Comparison of ENCODE assay signal across 27 cellular contexts in the genomic region with DNA sequence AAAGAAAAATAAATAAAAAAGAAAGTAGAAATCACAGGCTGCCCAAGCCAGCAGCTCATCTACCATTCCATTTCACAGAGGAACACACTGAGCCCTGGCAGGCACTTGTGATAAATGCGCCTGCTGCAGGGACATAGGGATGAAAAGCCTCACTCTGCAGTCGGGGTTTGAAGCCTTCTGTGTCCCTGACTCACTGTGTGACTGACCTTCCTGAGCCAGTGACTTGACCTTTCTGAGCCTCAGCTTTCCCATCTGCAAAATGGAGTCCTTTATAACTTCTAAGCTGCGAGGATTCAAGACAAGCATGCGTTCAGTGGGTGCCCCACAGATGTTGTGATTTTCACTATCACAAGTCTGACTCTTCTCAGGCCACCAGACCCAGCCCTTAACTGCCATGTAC. TPM values are rescaled to one million over a fixed set of nuclear protein-coding genes. Genes with fewer than 3 reads are reported as not detected.
DNase-seq lines count a peak whose midpoint lies in the region; ATAC-seq and TF ChIP-seq lines count a peak whose summit lies in the region.
"Had no signal": no experiment of that assay in that cellular context is flagged by ENCODE, and none has a peak within 500 bp of the region (broad histone marks: within the 10 kb centered on the region; RNA-seq: fewer than 3 reads in every experiment).

No MANE protein-coding gene starts in this region.

- H3K27me3 ChIP-seq in RWPE2 (ENCODE audit: insufficient read depth, poor library complexity, severe bottlenecking): no peaks in the 10 kb centered on the region
- H3K27me3 ChIP-seq in layer of hippocampus (ENCODE audit: control insufficient read depth, insufficient read depth, low read length): no peaks in the 10 kb centered on the region
- H3K27me3 ChIP-seq in thoracic aorta (replicated peaks; ENCODE audit: insufficient read depth): no peaks in the 10 kb centered on the region
- H3K27me3 ChIP-seq: SJSA1, thyroid gland had no signal

- H3K27ac ChIP-seq in RWPE2 (ENCODE audit: poor library complexity, severe bottlenecking): peak overlapping the region; percentile 87
- H3K27ac ChIP-seq in layer of hippocampus (ENCODE audit: low read depth, low read length): peak overlapping the region; percentile 38
- peak overlapping the region; percentile 77 to 86 for H3K27ac ChIP-seq in thoracic aorta
- H3K27ac ChIP-seq: SJSA1 had no signal

- no peak for ATAC-seq in RWPE2 (ENCODE audit: low read depth)
- ATAC-seq in thoracic aorta (ENCODE audit: insufficient number of reproducible peaks, low FRiP score, low read depth): no peak
- ATAC-seq in GM21528 (IDR thresholded peaks at IDR 0.05; ENCODE audit: low FRiP score, unreplicated experiment): no peak
- ATAC-seq in GM19328 (IDR thresholded peaks at IDR 0.05; ENCODE audit: unreplicated experiment): no peak
- ATAC-seq: activated CD4-positive, CD25-positive, alpha-beta regulatory T cell treated with anti-CD3 and anti-CD28 coated beads, Interleukin-2, amount 50 U/mL, for 24 hours; activated CD8-positive, alpha-beta T cell treated with anti-CD3 and anti-CD28 coated beads, Interleukin-2, amount 10 ng/mL, durations not matched to agents 7 days and 5 days; PC-3; stimulated activated effector memory CD8-positive, alpha-beta T cell treated with anti-CD3 and anti-CD28 coated beads, Interleukin-12 subunit alpha, Interleukin-12 subunit beta, amount 100 ng/mL, for 72 hours had no signal

- no peak overlapping the region for H3K4me3 Mint-ChIP-seq in dendritic cell treated with granulocyte-macrophage colony-stimulating factor and Interleukin-4, amounts not matched to agents 40 ng/mL and 50 ng/mL, for 4 days
- H3K4me3 Mint-ChIP-seq: activated CD8-positive, alpha-beta T cell treated with anti-CD3 and anti-CD28 coated beads, Interleukin-2, amount 10 ng/mL, durations not matched to agents 7 days and 5 days; CD8-positive, alpha-beta memory T cell; central memory CD8-positive, alpha-beta T cell; memory B cell; stimulated activated effector memory CD8-positive, alpha-beta T cell treated with anti-CD3 and anti-CD28 coated beads, Interleukin-12 subunit alpha, Interleukin-12 subunit beta, amount 100 ng/mL, for 72 hours; T-helper 2 cell treated with Interferon-gamma antibody and Interleukin-4, amounts not matched to agents 5 μg/mL and 100 μg/mL, for 36 hours had no signal

- H3K36me3 ChIP-seq in RWPE2 (ENCODE audit: low read depth) (peaks cover 22% of the 10 kb centered on the region), thoracic aorta (peaks cover 18% of the 10 kb centered on the region)
- H3K36me3 ChIP-seq: HAP-1, thyroid gland had no signal

- no peaks in the 10 kb centered on the region for H3K27me3 Mint-ChIP-seq in dendritic cell treated with granulocyte-macrophage colony-stimulating factor and Interleukin-4, amounts not matched to agents 40 ng/mL and 50 ng/mL, for 4 days
- H3K27me3 Mint-ChIP-seq: memory B cell had no signal

- peaks cover 20% of the 10 kb centered on the region for H3K4me1 Mint-ChIP-seq in dendritic cell treated with granulocyte-macrophage colony-stimulating factor and Interleukin-4, amounts not matched to agents 40 ng/mL and 50 ng/mL, for 4 days (ENCODE audit: low read depth)
- H3K4me1 Mint-ChIP-seq: CD8-positive, alpha-beta memory T cell; central memory CD8-positive, alpha-beta T cell; stimulated activated effector memory CD8-positive, alpha-beta T cell treated with anti-CD3 and anti-CD28 coated beads, Interleukin-12 subunit alpha, Interleukin-12 subunit beta, amount 100 ng/mL, for 72 hours had no signal

- H3K36me3 Mint-ChIP-seq in dendritic cell treated with granulocyte-macrophage colony-stimulating factor and Interleukin-4, amounts not matched to agents 40 ng/mL and 50 ng/mL, for 4 days (ENCODE audit: low read depth): peaks cover 6% of the 10 kb centered on the region
- H3K36me3 Mint-ChIP-seq: stimulated activated effector memory CD8-positive, alpha-beta T cell treated with anti-CD3 and anti-CD28 coated beads, Interleukin-12 subunit alpha, Interleukin-12 subunit beta, amount 100 ng/mL, for 72 hours had no signal

- H3K4me3 ChIP-seq in RWPE2 (ENCODE audit: severe bottlenecking) (no peak overlapping the region), thoracic aorta (no peak overlapping the region)
- H3K4me3 ChIP-seq: HAP-1, SJSA1, thyroid gland had no signal

- DNase-seq in RWPE2 (ENCODE audit: low spot score) (no peak), thoracic aorta (ENCODE audit: low spot score) (no peak), NCI-H1092 treated with DMSO at 0.1 percent for 48 hours (lab: John Stamatoyannopoulos, UW) (no peak)
- DNase-seq: activated CD8-positive, alpha-beta T cell treated with anti-CD3 and anti-CD28 coated beads, Interleukin-2, amount 10 ng/mL, durations not matched to agents 7 days and 5 days; activated naive CD4-positive, alpha-beta T cell; activated T-cell treated with anti-CD3 and anti-CD28 coated beads, Interleukin-2, amount 50 U/mL, for 1 hour; amniotic stem cell; CD8-positive, alpha-beta memory T cell; DMS79 treated with DMSO at 0.1 percent for 48 hours; effector CD8-positive, alpha-beta T cell; head of caudate nucleus; Kasumi-1; NCI-H1930; NCI-H2227 treated with DMSO at 0.1 percent for 48 hours; PC-3; thyroid gland had no signal

- H3K4me1 ChIP-seq in RWPE2 (ENCODE audit: insufficient read depth, poor library complexity, severe bottlenecking): peaks cover 13% of the 10 kb centered on the region
- peaks cover 42 to 86% of the 10 kb centered on the region in 2 donors for H3K4me1 ChIP-seq in thoracic aorta (ENCODE audit: control insufficient read depth in 1 of 2, low read depth in 2 of 2)
- H3K4me1 ChIP-seq: HAP-1 had no signal

- no peak for TF ChIP-seq CTCF in RWPE2 (IDR thresholded peaks at IDR 0.05; ENCODE audit: poor library complexity, severe bottlenecking)
- TF ChIP-seq CTCF in thoracic aorta (IDR thresholded peaks at IDR 0.05): no peak

- no peaks in the 10 kb centered on the region for H3K9me3 ChIP-seq in RWPE2 (ENCODE audit: severe bottlenecking)
- no peaks in the 10 kb centered on the region for H3K9me3 ChIP-seq in thoracic aorta
- H3K9me3 ChIP-seq: HAP-1, SJSA1, thyroid gland had no signal

- H3K27ac Mint-ChIP-seq in dendritic cell treated with granulocyte-macrophage colony-stimulating factor and Interleukin-4, amounts not matched to agents 40 ng/mL and 50 ng/mL, for 4 days: peak overlapping the region; percentile 1
- H3K27ac Mint-ChIP-seq: activated CD8-positive, alpha-beta T cell treated with anti-CD3 and anti-CD28 coated beads, Interleukin-2, amount 10 ng/mL, durations not matched to agents 7 days and 5 days; memory B cell; stimulated activated effector memory CD8-positive, alpha-beta T cell treated with anti-CD3 and anti-CD28 coated beads, Interleukin-12 subunit alpha, Interleukin-12 subunit beta, amount 100 ng/mL, for 72 hours; T-helper 2 cell treated with Interferon-gamma antibody and Interleukin-4, amounts not matched to agents 5 μg/mL and 100 μg/mL, for 36 hours had no signal

- no peaks in the 10 kb centered on the region for H3K9me3 Mint-ChIP-seq in dendritic cell treated with granulocyte-macrophage colony-stimulating factor and Interleukin-4, amounts not matched to agents 40 ng/mL and 50 ng/mL, for 4 days
- H3K9me3 Mint-ChIP-seq: CD8-positive, alpha-beta memory T cell; central memory CD8-positive, alpha-beta T cell; memory B cell; stimulated activated effector memory CD8-positive, alpha-beta T cell treated with anti-CD3 and anti-CD28 coated beads, Interleukin-12 subunit alpha, Interleukin-12 subunit beta, amount 100 ng/mL, for 72 hours; T-helper 2 cell treated with Interferon-gamma antibody and Interleukin-4, amounts not matched to agents 5 μg/mL and 100 μg/mL, for 36 hours had no signal

- intact Hi-C loops in dendritic cell treated with granulocyte-macrophage colony-stimulating factor and Interleukin-4, amounts not matched to agents 40 ng/mL and 50 ng/mL, for 4 days (cut with micrococcal nuclease): no loop called here

RNA-seq across cellular contexts. Expression of a gene that starts 5.5 kb away (rescaled TPM):
- total RNA-seq in thoracic aorta: 100 to 1,000 TPM; 371 to 755 TPM
- total RNA-seq: CD8-positive, alpha-beta memory T cell had no signal
